ENCODE assay signal across 22 cellular contexts in genomic region chr4:78865451-78865850, GRCh38.
DNase-seq lines count a peak whose midpoint lies in the region; ATAC-seq, FAIRE-seq and TF ChIP-seq lines count a peak whose summit lies in the region.
"Had no signal": no experiment of that assay in that cellular context is flagged by ENCODE, and none has a peak within 500 bp of the region (broad histone marks: within the 10 kb centered on the region; RNA-seq: fewer than 3 reads in every experiment).

No MANE protein-coding gene starts in this region.

- H3K4me3 ChIP-seq in colonic mucosa (no peak overlapping the region), liver (ENCODE audit: low read depth in 1 of 3, low read length in 3 of 3) (no peak overlapping the region), small intestine (ENCODE audit: low read depth in 1 of 2, low read length in 2 of 2) (no peak overlapping the region), lower leg skin (ENCODE audit: low read depth, poor library complexity, severe bottlenecking) (no peak overlapping the region)
- H3K4me3 ChIP-seq: BLaER1, GM12878, GM23338 had no signal

- H3K36me3 ChIP-seq in colonic mucosa (no peaks in the 10 kb centered on the region), liver (ENCODE audit: control insufficient read depth in 4 of 4, insufficient read depth in 3 of 4, low read depth in 1 of 4, low read length in 3 of 4) (no peaks in the 10 kb centered on the region), small intestine (ENCODE audit: control insufficient read depth in 2 of 2, insufficient read depth in 2 of 2, low read length in 2 of 2) (peaks cover 0 to 2% of the 10 kb centered on the region in 2 donors)

- TF ChIP-seq RAD21 in liver (IDR thresholded peaks at IDR 0.05) = peak; percentile 7 to 20

- ATAC-seq in left colon (peak; percentile 74), GM21529 (IDR thresholded peaks at IDR 0.05; ENCODE audit: unreplicated experiment) (no peak)
- ATAC-seq: CD8-positive, alpha-beta T cell; GM12878; GM23338; HCT116 had no signal

- H3K9ac ChIP-seq in colonic mucosa (ENCODE audit: low read depth in 2 of 2, low read length in 2 of 2) (no peak overlapping the region), liver (ENCODE audit: low read depth in 1 of 2, low read length in 2 of 2) (no peak overlapping the region)
- H3K9ac ChIP-seq: BLaER1 had no signal

- no peak for TF ChIP-seq POLR2A in lower leg skin (IDR thresholded peaks at IDR 0.05)

- H3K27me3 ChIP-seq in colonic mucosa = no peaks in the 10 kb centered on the region
- no peaks in the 10 kb centered on the region for H3K27me3 ChIP-seq in liver (ENCODE audit: control insufficient read depth in 4 of 4, insufficient read depth in 4 of 4, low read length in 3 of 4)
- H3K27me3 ChIP-seq in small intestine (ENCODE audit: control insufficient read depth in 2 of 2, insufficient read depth in 2 of 2, low read length in 2 of 2) = no peaks in the 10 kb centered on the region
- H3K27me3 ChIP-seq: BLaER1 had no signal

- H3K4me1 ChIP-seq in colonic mucosa = no peaks in the 10 kb centered on the region
- peaks cover 0 to 22% (median 6%) of the 10 kb centered on the region in 4 donors for H3K4me1 ChIP-seq in liver (ENCODE audit: control insufficient read depth in 4 of 4, insufficient read depth in 4 of 4, low read length in 3 of 4)
- H3K4me1 ChIP-seq in small intestine (ENCODE audit: control insufficient read depth in 2 of 2, insufficient read depth in 1 of 2, low read depth in 1 of 2, low read length in 1 of 2) = no peaks in the 10 kb centered on the region
- H3K4me1 ChIP-seq: BLaER1 had no signal

- DNase-seq in colonic mucosa (peak; percentile 35), left colon (no peak), small intestine (peak; percentile 88), lower leg skin (ENCODE audit: low spot score in 2 of 2) (no peak)
- no peak for DNase-seq in activated CD8-positive, alpha-beta memory T cell treated with anti-CD3 and anti-CD28 coated beads, Interleukin-2, amount 50 U/mL, for 4 hours
- DNase-seq: Caco-2; CD4-positive, CD25-positive, alpha-beta regulatory T cell; CD8-positive, alpha-beta T cell; DMS153; DND-41; H9 had no signal

- WGBS in liver = 42% methylated on average over 2 of the region's 2 CpGs
- WGBS in small intestine, 3 donors = 20 to 69% (median 52%) methylated on average over 2 of the region's 2 CpGs
- WGBS in lower leg skin, 2 donors = 94 to 98% methylated on average over 2 of the region's 2 CpGs

- TF ChIP-seq CTCF in colonic mucosa (IDR thresholded peaks at IDR 0.05) = no peak
- no peak for TF ChIP-seq CTCF in liver (IDR thresholded peaks at IDR 0.05; ENCODE audit: low read depth, low read length, missing input control)
- TF ChIP-seq CTCF in lower leg skin (IDR thresholded peaks at IDR 0.05) = no peak

- intact Hi-C loops in colonic mucosa (cut with DNase I) (no loop called here), left colon (cut with DNase I, micrococcal nuclease) (loop anchor here in 1 of 2 donors (2.0 kb wide), 1 partner anchor 253 kb away; no protein-coding TSS in a partner anchor), lower leg skin (cut with DNase I; ENCODE audit: low total_unique reads) (loop anchor here (5.0 kb wide), 1 partner anchor 253 kb away; no protein-coding TSS in a partner anchor)

- FAIRE-seq in small intestine (lab: Jason Lieb, UNC) = peak; percentile 15
- FAIRE-seq: A204.1, G401.6, GM12878, GM19239 had no signal

- no peak overlapping the region for H3K27ac ChIP-seq in colonic mucosa
- no peak overlapping the region for H3K27ac ChIP-seq in liver (ENCODE audit: low read depth in 1 of 2, low read length in 2 of 2)
- H3K27ac ChIP-seq in small intestine (ENCODE audit: low read depth in 1 of 2, low read length in 1 of 2) = no peak overlapping the region
- H3K27ac ChIP-seq: 22Rv1, BLaER1, C4-2B had no signal

- H3K9me3 ChIP-seq in colonic mucosa = no peaks in the 10 kb centered on the region
- no peaks in the 10 kb centered on the region for H3K9me3 ChIP-seq in liver (ENCODE audit: control insufficient read depth in 4 of 4, low read length in 3 of 4)
- no peaks in the 10 kb centered on the region for H3K9me3 ChIP-seq in small intestine (ENCODE audit: control insufficient read depth, low read depth)
- H3K9me3 ChIP-seq: BLaER1 had no signal

TF ChIP-seq in liver, 16 proteins besides CTCF, POLR2A, EP300 and RAD21:
- TF ChIP-seq RXRA (IDR thresholded peaks at IDR 0.05) (peak; percentile 40 to 66), SP1 (IDR thresholded peaks at IDR 0.05) (peak; percentile 66), HNF4A (conservative IDR thresholded peaks at IDR 0.05) (peak; percentile 84), EGR1 (IDR thresholded peaks at IDR 0.05; ENCODE audit: low read depth in 2 of 2) (no peak)

Comparison
In these comparisons a context has a peak if more than half of its experiments do, and no peak if none do; other contexts are left out.
1. DNase-seq: peak in colonic mucosa (single experiment) and small intestine (single experiment); none in left colon (0 of 2), lower leg skin (0 of 2) and activated CD8-positive, alpha-beta memory T cell treated with anti-CD3 and anti-CD28 coated beads, Interleukin-2, amount 50 U/mL, for 4 hours (single experiment).